ENCODE assay signal across 24 cellular contexts in genomic region chr15:89745768-89746167, GRCh38. TPM values are rescaled to one million over a fixed set of nuclear protein-coding genes. Genes with fewer than 3 reads are reported as not detected.
A peak's percentile ranks its signal among the peaks of the same experiment; 100 is the strongest.
DNase-seq lines count a peak whose midpoint lies in the region; ATAC-seq, FAIRE-seq and TF ChIP-seq lines count a peak whose summit lies in the region.
"Had no signal": no experiment of that assay in that cellular context is flagged by ENCODE, and none has a peak within 500 bp of the region (broad histone marks: within the 10 kb centered on the region; RNA-seq: fewer than 3 reads in every experiment).

No MANE protein-coding gene starts in this region.

- POLR2A ChIA-PET in HEK293 (lab: Yijun Ruan, JAX) (no interaction called here), K562 (lab: Yijun Ruan, JAX) (no interaction called here)

- no peak for TF ChIP-seq EP300 in K562 (IDR thresholded peaks at IDR 0.05; ENCODE audit: low read length)

- H3K18ac ChIP-seq in neuronal stem cell (ENCODE audit: low read length) (no peak overlapping the region), H9 (ENCODE audit: insufficient read length, low read depth, low read length) (no peak overlapping the region)

- no peaks in the 10 kb centered on the region for H3K9me3 ChIP-seq in HEK293 (ENCODE audit: control insufficient read depth, insufficient read depth, low read depth, low read length)
- no peaks in the 10 kb centered on the region for H3K9me3 ChIP-seq in K562 (replicated peaks; ENCODE audit: control insufficient read depth, insufficient read depth, low read depth, low read length)
- H3K9me3 ChIP-seq in neuronal stem cell (replicated peaks in 1 of 2; ENCODE audit: control insufficient read depth in 2 of 2, insufficient read depth in 1 of 2, low read depth in 1 of 2, low read length in 2 of 2): peaks cover 0 to 2% of the 10 kb centered on the region in 2 donors
- no peaks in the 10 kb centered on the region for H3K9me3 ChIP-seq in H9 (ENCODE audit: control insufficient read depth, low read depth, low read length)
- H3K9me3 ChIP-seq: A549, BE2C had no signal

- H3K36me3 Mint-ChIP-seq in H9 (ENCODE audit: insufficient read depth in 1 of 3, low read depth in 3 of 3): peaks cover 0 to 3% (median 0%) of the 10 kb centered on the region in 3 experiments; a peak in 1 of 7 replicates
- H3K36me3 Mint-ChIP-seq: CD4-positive, alpha-beta memory T cell had no signal

- H4K8ac ChIP-seq in neuronal stem cell (ENCODE audit: low read depth, low read length) (peak overlapping the region; percentile 92), H9 (replicated peaks; ENCODE audit: insufficient read length, low read depth, low read length) (no peak overlapping the region)

- DNase-seq in K562 (ENCODE audit: extremely low read depth in 1 of 4, low spot score in 3 of 4) (no peak), neuronal stem cell (ENCODE audit: low spot score) (no peak), H9 (no peak), NCI-H2029 treated with DMSO at 0.1 percent for 48 hours (lab: John Stamatoyannopoulos, UW) (no peak), NOMO-1 (lab: John Stamatoyannopoulos, UW; ENCODE audit: unreplicated experiment in 2 of 2) (no peak), Right ventricle myocardium inferior (ENCODE audit: missing footprints) (no peak)
- DNase-seq: 8988T; ACHN; AML-193; C1 segment of cervical spinal cord; Calu3; CD4-positive, alpha-beta memory T cell; COR-L47; DMS79 treated with DMSO at 0.1 percent for 48 hours; GF-D8; HFFc6 had no signal

- no peak overlapping the region for H4K5ac ChIP-seq in H9 (ENCODE audit: insufficient read length, low read depth, low read length)

- H3K4me3 Mint-ChIP-seq in H9: no peak overlapping the region
- H3K4me3 Mint-ChIP-seq: CD4-positive, alpha-beta memory T cell; GM23338; HFFc6 had no signal

- no peaks in the 10 kb centered on the region; a peak in 1 of 5 replicates for H3K9me3 Mint-ChIP-seq in H9
- H3K9me3 Mint-ChIP-seq: GM23338, HFFc6 had no signal

- H3K4me3 ChIP-seq in HEK293 (ENCODE audit: low read depth, low read length): no peak overlapping the region
- H3K4me3 ChIP-seq in K562: no peak overlapping the region
- H3K4me3 ChIP-seq in neuronal stem cell (ENCODE audit: low read length in 2 of 2): peak overlapping the region in 1 of 2 donors; percentile 68
- H3K4me3 ChIP-seq: A549, GM23338 had no signal

- in situ Hi-C loops in K562 (cut with MboI): no loop called here

- H3K4me1 ChIP-seq in HEK293 (ENCODE audit: control insufficient read depth, insufficient read depth, low read length): peaks cover 8% of the 10 kb centered on the region; the same call in 1 of the 2 replicates
- peaks cover 0 to 28% of the 10 kb centered on the region in 2 experiments; a peak in 3 of 5 replicates for H3K4me1 ChIP-seq in K562 (replicated peaks in 1 of 2; ENCODE audit: control insufficient read depth in 2 of 2, insufficient read depth in 2 of 2, low read length in 2 of 2)
- peaks cover 2 to 5% of the 10 kb centered on the region in 2 donors for H3K4me1 ChIP-seq in neuronal stem cell (ENCODE audit: control insufficient read depth in 2 of 2, insufficient read depth in 1 of 2, low read depth in 1 of 2, low read length in 2 of 2)
- H3K4me1 ChIP-seq in H9 (ENCODE audit: insufficient read depth, low read length): no peaks in the 10 kb centered on the region; the same call in 1 of the 2 replicates
- H3K4me1 ChIP-seq: BE2C had no signal

- no peak overlapping the region for H3K4ac ChIP-seq in neuronal stem cell (ENCODE audit: low read length)
- no peak overlapping the region for H3K4ac ChIP-seq in H9 (ENCODE audit: low read depth, low read length)

- no peak overlapping the region for H2BK20ac ChIP-seq in H9 (ENCODE audit: low read depth, low read length, poor library complexity, severe bottlenecking)

- no peaks in the 10 kb centered on the region for H3K9me1 ChIP-seq in K562 (ENCODE audit: control insufficient read depth, insufficient read depth, low read length)

- peaks cover 16% of the 10 kb centered on the region for H3K27me3 Mint-ChIP-seq in H9 (ENCODE audit: low read depth)

- no peak overlapping the region for H2BK120ac ChIP-seq in neuronal stem cell (ENCODE audit: low read depth, low read length)
- no peak overlapping the region for H2BK120ac ChIP-seq in H9 (ENCODE audit: low read depth, low read length, poor library complexity, severe bottlenecking)

- H2BK5ac ChIP-seq in neuronal stem cell (ENCODE audit: low read length) (no peak overlapping the region), H9 (ENCODE audit: insufficient read length, low read length) (no peak overlapping the region)

- H4K20me1 ChIP-seq in K562 (replicated peaks; ENCODE audit: control insufficient read depth, insufficient read depth, low read length): no peaks in the 10 kb centered on the region
- H4K20me1 ChIP-seq in H9 (ENCODE audit: control insufficient read depth, insufficient read depth, insufficient read length): no peaks in the 10 kb centered on the region

- H3K23ac ChIP-seq in neuronal stem cell (ENCODE audit: low read depth, low read length, poor library complexity): peak overlapping the region; percentile 96
- H3K23ac ChIP-seq in H9 (ENCODE audit: insufficient read length, low read depth, low read length): no peak overlapping the region

- H3K36me3 ChIP-seq in HEK293 (ENCODE audit: control insufficient read depth in 2 of 2, insufficient read depth in 1 of 2, low read length in 2 of 2) (no peaks in the 10 kb centered on the region; a peak in 1 of 3 replicates), K562 (ENCODE audit: control insufficient read depth, insufficient read depth, low read length) (no peaks in the 10 kb centered on the region), neuronal stem cell (replicated peaks in 1 of 2; ENCODE audit: control insufficient read depth in 2 of 2, insufficient read depth in 2 of 2, low read length in 2 of 2) (no peaks in the 10 kb centered on the region)
- H3K36me3 ChIP-seq: BE2C had no signal

- peaks cover 8% of the 10 kb centered on the region for H3K23me2 ChIP-seq in H9 (ENCODE audit: insufficient read length, low read depth, low read length, poor library complexity, severe bottlenecking)

- H2AFZ ChIP-seq in K562 (ENCODE audit: low read depth, low read length) (no peak overlapping the region), neuronal stem cell (ENCODE audit: low read length) (no peak overlapping the region), H9 (ENCODE audit: low read length) (no peak overlapping the region)
- H2AFZ ChIP-seq: GM23338 had no signal

- peak; percentile 63 for FAIRE-seq in K562 (lab: Jason Lieb, UNC)
- FAIRE-seq: A549, GM18507 had no signal

- peaks cover 14 to 21% of the 10 kb centered on the region in 2 experiments for H3K4me1 Mint-ChIP-seq in H9

- CTCF ChIA-PET in HEK293 (lab: Yijun Ruan, JAX): interaction anchor here (0.6 to 0.7 kb wide), 3 partner anchors 175 to 583 kb away, joined by 3 to 6 read pairs (median 3); no protein-coding TSS in a partner anchor
- CTCF ChIA-PET in K562 (lab: Yijun Ruan, JAX; ENCODE audit: low intra/inter-chr PET ratio): no interaction called here

- H3K79me2 ChIP-seq in K562 (ENCODE audit: control insufficient read depth, insufficient read depth, low read length) (no peaks in the 10 kb centered on the region), H9 (ENCODE audit: insufficient read depth, low read length) (no peaks in the 10 kb centered on the region)

- TF ChIP-seq POLR2A in K562 (conservative IDR thresholded peaks at IDR 0.05): no peak

- peak overlapping the region; percentile 7 for H2BK12ac ChIP-seq in neuronal stem cell (ENCODE audit: low read length)
- no peak overlapping the region for H2BK12ac ChIP-seq in H9 (ENCODE audit: insufficient read length, low read depth, low read length)

- no peak overlapping the region for H2BK15ac ChIP-seq in neuronal stem cell (ENCODE audit: low read length)
- H2BK15ac ChIP-seq in H9 (ENCODE audit: low read depth, low read length): no peak overlapping the region

- no peak overlapping the region for H3K27ac Mint-ChIP-seq in H9
- H3K27ac Mint-ChIP-seq: CD4-positive, alpha-beta memory T cell; GM23338; HFFc6 had no signal

- 0% methylated on average over 1 of the region's 1 CpG for WGBS in K562 (ENCODE audit: insufficient coverage, low coverage, missing lambda C conversion rate)
- 100% methylated on average over 1 of the region's 1 CpG; no CpG with 5 or more reads in 1 of the 2 donors for WGBS in neuronal stem cell (ENCODE audit: extremely low coverage in 2 of 2, insufficient read length in 2 of 2, insufficient replicate concordance in 1 of 2), 2 donors
- WGBS in H9 (ENCODE audit: extremely low coverage, insufficient read length, low lambda C conversion rate): 100% methylated on average over 1 of the region's 1 CpG

- H4K91ac ChIP-seq in neuronal stem cell (ENCODE audit: low read depth, low read length, poor library complexity) (no peak overlapping the region), H9 (ENCODE audit: insufficient read length, low read depth, low read length) (no peak overlapping the region)

- intact Hi-C loops in K562 (cut with micrococcal nuclease): loop anchor here (10.0 kb wide), 1 partner anchor 539 kb away; no protein-coding TSS in a partner anchor
- intact Hi-C loops in Right ventricle myocardium inferior (cut with DNase I): no loop called here

- no peak overlapping the region for H2AK5ac ChIP-seq in neuronal stem cell (ENCODE audit: low read depth, low read length)
- no peak overlapping the region for H2AK5ac ChIP-seq in H9 (ENCODE audit: insufficient read length, low read length)

- peaks cover 7 to 50% of the 10 kb centered on the region in 2 experiments; a peak in 4 of 5 replicates for H3K27me3 ChIP-seq in K562 (ENCODE audit: control insufficient read depth in 2 of 2, insufficient read depth in 2 of 2, low read length in 2 of 2)
- peaks cover 34 to 74% (median 55%) of the 10 kb centered on the region in 3 experiments for H3K27me3 ChIP-seq in neuronal stem cell (ENCODE audit: control insufficient read depth in 3 of 3, insufficient read depth in 3 of 3, low read depth in 1 of 3, low read length in 3 of 3)
- peaks cover 34% of the 10 kb centered on the region for H3K27me3 ChIP-seq in H9 (ENCODE audit: insufficient read depth, low read length)
- H3K27me3 ChIP-seq: BE2C had no signal

- BruUV-seq in K562 (replicated peaks; lab: Mats Ljungman, UMichigan): no TSS peak

- no peak overlapping the region for H3K9ac ChIP-seq in K562 (ENCODE audit: insufficient read depth in 1 of 2, low read depth in 2 of 2, low read length in 2 of 2)
- H3K9ac ChIP-seq in neuronal stem cell (ENCODE audit: low read depth, low read length, poor library complexity): no peak overlapping the region
- no peak overlapping the region for H3K9ac ChIP-seq in H9 (ENCODE audit: extremely low read depth, insufficient read length, low read length)

- H3K14ac ChIP-seq in neuronal stem cell (ENCODE audit: low read length) (peak overlapping the region; percentile 59), H9 (ENCODE audit: insufficient read depth, low read length) (no peak overlapping the region; the same call in 1 of the 2 replicates)

- TF ChIP-seq RAD21 in K562 (CRISPR knock-in tag; conservative IDR thresholded peaks at IDR 0.05 in 1 of 2, IDR thresholded peaks at IDR 0.05 in 1 of 2): no peak

- H3K79me1 ChIP-seq in neuronal stem cell (ENCODE audit: low read depth, low read length) (peaks cover 4% of the 10 kb centered on the region), H9 (ENCODE audit: insufficient read depth, low read depth, low read length, poor library complexity, severe bottlenecking) (no peaks in the 10 kb centered on the region)

- no peak overlapping the region for H3K4me2 ChIP-seq in K562 (ENCODE audit: insufficient read depth, low read length)
- H3K4me2 ChIP-seq in neuronal stem cell (ENCODE audit: insufficient read depth, low read length, poor library complexity, severe bottlenecking): no peak overlapping the region
- no peak overlapping the region for H3K4me2 ChIP-seq in H9 (ENCODE audit: insufficient read depth, insufficient read length, low read length)
- H3K4me2 ChIP-seq: A549, GM23338 had no signal

- H3K27ac ChIP-seq in HEK293 (ENCODE audit: extremely low read depth, low read depth, low read length) (no peak overlapping the region), K562 (ENCODE audit: extremely low read depth, low read depth, low read length) (no peak overlapping the region), neuronal stem cell (replicated peaks; ENCODE audit: low read length) (no peak overlapping the region), H9 (ENCODE audit: insufficient read length, low read depth, low read length) (no peak overlapping the region)
- H3K27ac ChIP-seq: A549 had no signal

- TF ChIP-seq CTCF in HEK293 (tag by site-specific recombination; IDR thresholded peaks at IDR 0.05) (no peak), K562 (IDR thresholded peaks at IDR 0.05 in 2 of 3, conservative IDR thresholded peaks at IDR 0.05 in 1 of 3; ENCODE audit: insufficient read depth in 2 of 3, low read depth in 1 of 3, low read length in 3 of 3) (no peak), H9 (conservative IDR thresholded peaks at IDR 0.05) (no peak)

- no peak overlapping the region for H3K56ac ChIP-seq in H9 (ENCODE audit: insufficient read length, low read depth, low read length)

- ATAC-seq in K562 (no peak), Right ventricle myocardium inferior (no peak)
- ATAC-seq: A549, GM23338, HCT116 had no signal

- no peak overlapping the region for H3T11ph ChIP-seq in H9 (ENCODE audit: low read length)

RNA-seq across cellular contexts. Expression of gene MESP1, which starts 5.3 kb away (rescaled TPM):
- total RNA-seq in K562 (2011; cell fraction: chromatin; rRNA removed; ENCODE audit: low replicate concordance): 0.44 and 0.67 TPM in 2 replicates
- total RNA-seq in K562 (2011; cell fraction: nucleolus; rRNA removed): 1.0 and 1.2 TPM in 2 replicates
- total RNA-seq in K562 (2011; cell fraction: nucleoplasm; rRNA removed): 0.44 and 0.46 TPM in 2 replicates
- total RNA-seq in K562 (2014; rRNA removed) (0.36 and 1.0 TPM in 2 replicates), K562 (2014; rRNA removed; fragmentation: Illumina TruSeq; extraction: Trizol) (not detected in 2 replicates), K562 (2015; rRNA removed; fragmentation: Illumina TruSeq; extraction: Trizol) (0.14 and 0.49 TPM in 2 replicates), K562 (2021) (1.1 and 1.6 TPM in 2 replicates), H9 (2021) (not detected in 2 replicates), Right ventricle myocardium inferior (7.4 TPM)
- polyA plus RNA-seq in K562 (2011; rRNA removed) (0.14 and 0.29 TPM in 2 replicates), K562 (2014; fragmentation: Illumina TruSeq; extraction: Trizol) (not detected in 2 replicates), K562 (2014; fragmentation: Nextera tagmentation; extraction: Ambion mirVana) (not detected), K562 (2014; rRNA removed) (0.52 and 0.78 TPM in 2 replicates)
- 0.12 and 0.75 TPM in 2 replicates for polyA plus RNA-seq in K562 (2011; cell fraction: cytosol; rRNA removed)
- polyA plus RNA-seq in K562 (2011; cell fraction: nucleus; rRNA removed): 0.11 and 0.44 TPM in 2 replicates
- 0.68 and 1.4 TPM in 2 replicates for polyA plus RNA-seq in K562 (2012)
- polyA minus RNA-seq in K562 (2011; rRNA and poly(A)+ RNA removed): 0.07 and 0.15 TPM in 2 replicates
- polyA minus RNA-seq in K562 (2011; cell fraction: cytosol; rRNA and poly(A)+ RNA removed): 2.5 TPM in 1 of 2 replicates, not detected in the other
- polyA minus RNA-seq in K562 (2011; cell fraction: nucleus; rRNA and poly(A)+ RNA removed): 0.33 and 0.54 TPM in 2 replicates
- 0.32 TPM for polyA plus RNA-seq in neuronal stem cell (2013, experiment 1 of 2)
- polyA plus RNA-seq in neuronal stem cell (2013, experiment 2 of 2): 0.28 TPM
- total RNA-seq: G401 had no signal

RNA-seq across cellular contexts. Expression of gene MESP2, which starts 30.4 kb away (rescaled TPM):
- not detected in 2 replicates for total RNA-seq in K562 (2011; cell fraction: chromatin; rRNA removed; ENCODE audit: low replicate concordance)
- total RNA-seq in K562 (2011; cell fraction: nucleolus; rRNA removed): not detected in 2 replicates
- not detected in 2 replicates for total RNA-seq in K562 (2011; cell fraction: nucleoplasm; rRNA removed)
- total RNA-seq in K562 (2014; rRNA removed) (0.82 and 1.1 TPM in 2 replicates), K562 (2014; rRNA removed; fragmentation: Illumina TruSeq; extraction: Trizol) (0.41 and 0.51 TPM in 2 replicates), K562 (2015; rRNA removed; fragmentation: Illumina TruSeq; extraction: Trizol) (0.29 and 0.45 TPM in 2 replicates), K562 (2021) (0.47 and 0.66 TPM in 2 replicates), H9 (2021) (0.28 TPM in 1 of 2 replicates, not detected in the other), Right ventricle myocardium inferior (0.51 TPM)
- polyA plus RNA-seq in K562 (2011; rRNA removed) (0.08 and 0.14 TPM in 2 replicates), K562 (2014; fragmentation: Illumina TruSeq; extraction: Trizol) (0.55 and 0.70 TPM in 2 replicates), K562 (2014; fragmentation: Nextera tagmentation; extraction: Ambion mirVana) (under 1 TPM; 0.11 to 0.13 TPM), K562 (2014; rRNA removed) (0.37 and 0.47 TPM in 2 replicates)
- polyA plus RNA-seq in K562 (2011; cell fraction: cytosol; rRNA removed): 0.18 and 0.22 TPM in 2 replicates
- 0.10 and 0.56 TPM in 2 replicates for polyA plus RNA-seq in K562 (2011; cell fraction: nucleus; rRNA removed)
- 0.39 and 0.48 TPM in 2 replicates for polyA plus RNA-seq in K562 (2012)
- polyA minus RNA-seq in K562 (2011; rRNA and poly(A)+ RNA removed): not detected in 2 replicates
- polyA minus RNA-seq in K562 (2011; cell fraction: cytosol; rRNA and poly(A)+ RNA removed): not detected in 2 replicates
- not detected in 2 replicates for polyA minus RNA-seq in K562 (2011; cell fraction: nucleus; rRNA and poly(A)+ RNA removed)
- 0.35 TPM for polyA plus RNA-seq in neuronal stem cell (2013, experiment 1 of 2)
- polyA plus RNA-seq in neuronal stem cell (2013, experiment 2 of 2): 0.19 TPM
- total RNA-seq: Calu3; CD4-positive, alpha-beta memory T cell; G401 had no signal
- polyA plus RNA-seq: CD4-positive, alpha-beta memory T cell had no signal

RNA-seq across cellular contexts. Expression of gene WDR93, which starts 55.2 kb away (rescaled TPM):
- not detected in 2 replicates for total RNA-seq in K562 (2011; cell fraction: chromatin; rRNA removed; ENCODE audit: low replicate concordance)
- not detected in 2 replicates for total RNA-seq in K562 (2011; cell fraction: nucleolus; rRNA removed)
- not detected in 2 replicates for total RNA-seq in K562 (2011; cell fraction: nucleoplasm; rRNA removed)
- not detected in 2 replicates for total RNA-seq in K562 (2014; rRNA removed)
- not detected in 2 replicates for total RNA-seq in K562 (2014; rRNA removed; fragmentation: Illumina TruSeq; extraction: Trizol)
- total RNA-seq in K562 (2015; rRNA removed; fragmentation: Illumina TruSeq; extraction: Trizol): not detected in 2 replicates
- total RNA-seq in K562 (2021): not detected in 2 replicates
- polyA plus RNA-seq in K562 (2011; rRNA removed): not detected in 2 replicates
- not detected in 2 replicates for polyA plus RNA-seq in K562 (2011; cell fraction: cytosol; rRNA removed)
- polyA plus RNA-seq in K562 (2011; cell fraction: nucleus; rRNA removed): not detected in 2 replicates
- not detected in 2 replicates for polyA plus RNA-seq in K562 (2012)
- polyA plus RNA-seq in K562 (2014; fragmentation: Illumina TruSeq; extraction: Trizol): not detected in 2 replicates
- polyA plus RNA-seq in K562 (2014; fragmentation: Nextera tagmentation; extraction: Ambion mirVana): not detected
- not detected in 2 replicates for polyA plus RNA-seq in K562 (2014; rRNA removed)
- not detected in 2 replicates for polyA minus RNA-seq in K562 (2011; rRNA and poly(A)+ RNA removed)
- polyA minus RNA-seq in K562 (2011; cell fraction: cytosol; rRNA and poly(A)+ RNA removed): not detected in 2 replicates
- polyA minus RNA-seq in K562 (2011; cell fraction: nucleus; rRNA and poly(A)+ RNA removed): not detected in 2 replicates
- polyA plus RNA-seq in neuronal stem cell (2013, experiment 1 of 2): 0.26 TPM
- 0.29 TPM for polyA plus RNA-seq in neuronal stem cell (2013, experiment 2 of 2)
- total RNA-seq in H9 (2021): not detected in 2 replicates
- total RNA-seq in Right ventricle myocardium inferior: not detected
- total RNA-seq: Calu3; CD4-positive, alpha-beta memory T cell; H7 had no signal
- polyA plus RNA-seq: CD4-positive, alpha-beta memory T cell; GM23338 had no signal

RNA-seq across cellular contexts. Expression of gene PEX11A, which starts 55.2 kb away (rescaled TPM):
- total RNA-seq in K562 (2011; cell fraction: chromatin; rRNA removed; ENCODE audit: low replicate concordance): not detected in 2 replicates
- not detected in 2 replicates for total RNA-seq in K562 (2011; cell fraction: nucleolus; rRNA removed)
- not detected in 2 replicates for total RNA-seq in K562 (2011; cell fraction: nucleoplasm; rRNA removed)
- not detected in 2 replicates for total RNA-seq in K562 (2014; rRNA removed)
- total RNA-seq in K562 (2014; rRNA removed; fragmentation: Illumina TruSeq; extraction: Trizol): not detected in 2 replicates
- total RNA-seq in K562 (2015; rRNA removed; fragmentation: Illumina TruSeq; extraction: Trizol): not detected in 2 replicates
- total RNA-seq in K562 (2021): not detected in 2 replicates
- not detected in 2 replicates for polyA plus RNA-seq in K562 (2011; rRNA removed)
- not detected in 2 replicates for polyA plus RNA-seq in K562 (2011; cell fraction: cytosol; rRNA removed)
- polyA plus RNA-seq in K562 (2011; cell fraction: nucleus; rRNA removed): not detected in 2 replicates
- polyA plus RNA-seq in K562 (2012): 0.04 TPM in 1 of 2 replicates, not detected in the other
- polyA plus RNA-seq in K562 (2014; fragmentation: Illumina TruSeq; extraction: Trizol): not detected in 2 replicates
- polyA plus RNA-seq in K562 (2014; fragmentation: Nextera tagmentation; extraction: Ambion mirVana): not detected
- not detected in 2 replicates for polyA plus RNA-seq in K562 (2014; rRNA removed)
- polyA minus RNA-seq in K562 (2011; rRNA and poly(A)+ RNA removed): not detected in 2 replicates
- polyA minus RNA-seq in K562 (2011; cell fraction: cytosol; rRNA and poly(A)+ RNA removed): not detected in 2 replicates
- polyA minus RNA-seq in K562 (2011; cell fraction: nucleus; rRNA and poly(A)+ RNA removed): not detected in 2 replicates
- polyA plus RNA-seq in neuronal stem cell (2013, experiment 1 of 2): 5.4 TPM
- 4.5 TPM for polyA plus RNA-seq in neuronal stem cell (2013, experiment 2 of 2)
- 1.3 and 1.4 TPM in 2 replicates for total RNA-seq in H9 (2021)
- 13.7 TPM for total RNA-seq in Right ventricle myocardium inferior
